ENCODE assay signal across 15 cellular contexts in genomic region chr11:65320386-65321075, GRCh38. TPM values are rescaled to one million over a fixed set of nuclear protein-coding genes. Genes with fewer than 3 reads are reported as not detected.
DNase-seq lines count a peak whose midpoint lies in the region; ATAC-seq and TF ChIP-seq lines count a peak whose summit lies in the region.
"Had no signal": no experiment of that assay in that cellular context is flagged by ENCODE, and none has a peak within 500 bp of the region (broad histone marks: within the 10 kb centered on the region; RNA-seq: fewer than 3 reads in every experiment).

No MANE protein-coding gene starts in this region.

- H3K27ac ChIP-seq in heart right ventricle (peak overlapping the region in 3 of 10 donors; percentile 30 to 60 (median 33)), neuronal stem cell (replicated peaks; ENCODE audit: low read length) (no peak overlapping the region), uterus (peak overlapping the region; percentile 12 to 57)
- H3K27ac ChIP-seq: BLaER1 treated with 17β-estradiol and CSF1 and Interleukin-3, amounts not matched to agents 10 nM and 100 nM had no signal

- peak overlapping the region; percentile 91 for H3K23ac ChIP-seq in neuronal stem cell (ENCODE audit: low read depth, low read length, poor library complexity)

- no peak overlapping the region for H3K14ac ChIP-seq in neuronal stem cell (ENCODE audit: low read length)

- H2BK120ac ChIP-seq in neuronal stem cell (ENCODE audit: low read depth, low read length), result no peak overlapping the region

- H3K79me1 ChIP-seq in neuronal stem cell (ENCODE audit: low read depth, low read length), result peaks cover 3% of the 10 kb centered on the region

- TF ChIP-seq POLR2A in uterus (IDR thresholded peaks at IDR 0.05), result no peak

- peaks cover 8% of the 10 kb centered on the region for H3K9me3 Mint-ChIP-seq in glutamatergic neuron (ENCODE audit: unreplicated experiment)
- H3K9me3 Mint-ChIP-seq: CD4-positive, CD25-positive, alpha-beta regulatory T cell; IgD-negative memory B cell had no signal

- ATAC-seq in left ventricle myocardium superior, result no peak
- no peak for ATAC-seq in heart right ventricle
- no peak for ATAC-seq in GM21423 (IDR thresholded peaks at IDR 0.05; ENCODE audit: unreplicated experiment)
- no peak for ATAC-seq in HG02840 (IDR thresholded peaks at IDR 0.05; ENCODE audit: low FRiP score, unreplicated experiment)

- peak overlapping the region; percentile 15 for H3K4me3 Mint-ChIP-seq in glutamatergic neuron (ENCODE audit: unreplicated experiment)
- H3K4me3 Mint-ChIP-seq: CD4-positive, CD25-positive, alpha-beta regulatory T cell; IgD-negative memory B cell had no signal

- H3K9me3 ChIP-seq in heart right ventricle (no peaks in the 10 kb centered on the region), neuronal stem cell (replicated peaks in 1 of 2; ENCODE audit: control insufficient read depth in 2 of 2, insufficient read depth in 1 of 2, low read depth in 1 of 2, low read length in 2 of 2) (no peaks in the 10 kb centered on the region), uterus (no peaks in the 10 kb centered on the region)
- H3K9me3 ChIP-seq: BLaER1 treated with 17β-estradiol and CSF1 and Interleukin-3, amounts not matched to agents 10 nM and 100 nM had no signal

- H4K91ac ChIP-seq in neuronal stem cell (ENCODE audit: low read depth, low read length, poor library complexity), result no peak overlapping the region

- H3K4me2 ChIP-seq in neuronal stem cell (ENCODE audit: insufficient read depth, low read length, poor library complexity, severe bottlenecking), result no peak overlapping the region

- no peak overlapping the region for H4K8ac ChIP-seq in neuronal stem cell (ENCODE audit: low read depth, low read length)

- no peaks in the 10 kb centered on the region for H3K27me3 ChIP-seq in heart right ventricle
- no peaks in the 10 kb centered on the region for H3K27me3 ChIP-seq in neuronal stem cell (ENCODE audit: control insufficient read depth in 3 of 3, insufficient read depth in 3 of 3, low read depth in 1 of 3, low read length in 3 of 3)
- no peaks in the 10 kb centered on the region for H3K27me3 ChIP-seq in uterus
- H3K27me3 ChIP-seq: BLaER1 treated with 17β-estradiol and CSF1 and Interleukin-3, amounts not matched to agents 10 nM and 100 nM had no signal

- DNase-seq in left ventricle myocardium superior (peak; percentile 31), heart right ventricle (no peak), glutamatergic neuron (no peak), neuronal stem cell (ENCODE audit: low spot score) (no peak), uterus (no peak), nucleus accumbens (lab: John Stamatoyannopoulos, UW) (no peak)
- DNase-seq: ACHN; CD4-positive, CD25-positive, alpha-beta regulatory T cell; DMS53; GM23248; H7 had no signal

- peaks cover 10% of the 10 kb centered on the region for H3K27me3 Mint-ChIP-seq in glutamatergic neuron (ENCODE audit: unreplicated experiment)
- H3K27me3 Mint-ChIP-seq: CD4-positive, CD25-positive, alpha-beta regulatory T cell had no signal

- no peak overlapping the region for H2BK12ac ChIP-seq in neuronal stem cell (ENCODE audit: low read length)

- WGBS in heart right ventricle, 2 donors, result 78 to 84% methylated on average over 22 of the region's 22 CpGs
- no CpG with 5 or more reads among the region's 22 CpGs for WGBS in neuronal stem cell (ENCODE audit: extremely low coverage in 2 of 2, insufficient read length in 2 of 2, insufficient replicate concordance in 1 of 2), 2 donors

- no peak overlapping the region for H3K4ac ChIP-seq in neuronal stem cell (ENCODE audit: low read length)

- TF ChIP-seq CTCF in heart right ventricle (IDR thresholded peaks at IDR 0.05) (no peak), glutamatergic neuron (IDR thresholded peaks at IDR 0.05; ENCODE audit: partially characterized antibody, unreplicated experiment) (no peak), uterus (IDR thresholded peaks at IDR 0.05) (no peak)

- no peak overlapping the region for H2AK5ac ChIP-seq in neuronal stem cell (ENCODE audit: low read depth, low read length)

- H3K4me1 Mint-ChIP-seq in glutamatergic neuron (ENCODE audit: low read depth, unreplicated experiment), result peaks cover 9% of the 10 kb centered on the region

- H3K4me3 ChIP-seq in heart right ventricle (peak overlapping the region in 1 of 10 donors; percentile 12), neuronal stem cell (ENCODE audit: low read length in 2 of 2) (no peak overlapping the region), uterus (no peak overlapping the region)
- H3K4me3 ChIP-seq: BLaER1 treated with 17β-estradiol and CSF1 and Interleukin-3, amounts not matched to agents 10 nM and 100 nM; GM23248 had no signal

- no peaks in the 10 kb centered on the region for H3K36me3 Mint-ChIP-seq in glutamatergic neuron (ENCODE audit: unreplicated experiment)
- H3K36me3 Mint-ChIP-seq: CD4-positive, CD25-positive, alpha-beta regulatory T cell; IgD-negative memory B cell had no signal

- no peak overlapping the region for H3K18ac ChIP-seq in neuronal stem cell (ENCODE audit: low read length)

- no peak overlapping the region for H2BK5ac ChIP-seq in neuronal stem cell (ENCODE audit: low read length)

- no peak overlapping the region for H2AFZ ChIP-seq in neuronal stem cell (ENCODE audit: low read length)
- H2AFZ ChIP-seq: GM23248 had no signal

- intact Hi-C loops in left ventricle myocardium superior (cut with micrococcal nuclease) (no loop called here), heart right ventricle (cut with DNase I) (no loop called here), uterus (cut with DNase I; ENCODE audit: low total_unique reads) (no loop called here)

- peaks cover 0 to 41% (median 13%) of the 10 kb centered on the region in 9 donors for H3K36me3 ChIP-seq in heart right ventricle
- peaks cover 6 to 24% of the 10 kb centered on the region in 2 donors for H3K36me3 ChIP-seq in neuronal stem cell (replicated peaks in 1 of 2; ENCODE audit: control insufficient read depth in 2 of 2, insufficient read depth in 2 of 2, low read length in 2 of 2)
- H3K36me3 ChIP-seq in uterus, result no peaks in the 10 kb centered on the region

- H3K9ac ChIP-seq in neuronal stem cell (ENCODE audit: low read depth, low read length, poor library complexity), result no peak overlapping the region
- H3K9ac ChIP-seq: GM23248 had no signal

- H3K4me1 ChIP-seq in heart right ventricle, result peaks cover 0 to 71% (median 54%) of the 10 kb centered on the region in 9 donors
- peaks cover 8 to 13% of the 10 kb centered on the region in 2 donors for H3K4me1 ChIP-seq in neuronal stem cell (ENCODE audit: control insufficient read depth in 2 of 2, insufficient read depth in 1 of 2, low read depth in 1 of 2, low read length in 2 of 2)
- peaks cover 0 to 8% of the 10 kb centered on the region in 2 donors for H3K4me1 ChIP-seq in uterus

- H2BK15ac ChIP-seq in neuronal stem cell (ENCODE audit: low read length), result peak overlapping the region; percentile 67

- no peak overlapping the region for H3K27ac Mint-ChIP-seq in glutamatergic neuron (ENCODE audit: unreplicated experiment)
- H3K27ac Mint-ChIP-seq: CD4-positive, CD25-positive, alpha-beta regulatory T cell; IgD-negative memory B cell had no signal

RNA-seq across cellular contexts. Expression of gene CDC42EP2, which starts 5.9 kb away (rescaled TPM):
- 13.0 TPM for total RNA-seq in left ventricle myocardium superior
- total RNA-seq in heart right ventricle, result 10 to 100 TPM in 4 of 10 donors, 1 to 10 TPM in 6; 3.9 to 21.9 (median 9.0) TPM
- polyA plus RNA-seq in heart right ventricle, result 10 to 100 TPM; 13.2 to 21.1 TPM
- total RNA-seq in glutamatergic neuron (ENCODE audit: unreplicated experiment), result 23.5 TPM
- polyA plus RNA-seq in neuronal stem cell (2013, experiment 1 of 2), result 1.4 TPM
- polyA plus RNA-seq in neuronal stem cell (2013, experiment 2 of 2), result 1.6 TPM
- total RNA-seq in uterus, result 10 to 100 TPM in 3 of 4 donors, 1 to 10 TPM in 1; 9.7 to 65.3 (median 33.2) TPM
- polyA plus RNA-seq: CD4-positive, CD25-positive, alpha-beta regulatory T cell; IgD-negative memory B cell had no signal

RNA-seq across cellular contexts. Expression of gene DPF2, which starts 13.1 kb away (rescaled TPM):
- total RNA-seq in left ventricle myocardium superior, result 53.9 TPM
- 10 to 100 TPM; 37.4 to 63.4 (median 50.6) TPM for total RNA-seq in heart right ventricle
- polyA plus RNA-seq in heart right ventricle, result 10 to 100 TPM; 24.9 to 32.6 TPM
- 121 TPM for total RNA-seq in glutamatergic neuron (ENCODE audit: unreplicated experiment)
- polyA plus RNA-seq in neuronal stem cell (2013, experiment 1 of 2), result 78.6 TPM
- polyA plus RNA-seq in neuronal stem cell (2013, experiment 2 of 2), result 77.3 TPM
- 100 to 1,000 TPM in 1 of 4 donors, 10 to 100 TPM in 3; 16.1 to 108 (median 56.8) TPM for total RNA-seq in uterus

RNA-seq across cellular contexts. Expression of gene TIGD3, which starts 34.0 kb away (rescaled TPM):
- total RNA-seq in left ventricle myocardium superior (0.97 TPM), heart right ventricle (under 1 TPM in 8 of 10 donors, not detected in 2; 0.11 to 0.87 (median 0.33) TPM), glutamatergic neuron (ENCODE audit: unreplicated experiment) (3.8 TPM), uterus (under 1 TPM in 2 of 4 donors, not detected in 2; under 0.01 to 0.35 TPM)
- under 1 TPM; 0.19 to 0.80 TPM for polyA plus RNA-seq in heart right ventricle
- polyA plus RNA-seq in neuronal stem cell (2013, experiment 1 of 2), result 1.8 TPM
- 1.6 TPM for polyA plus RNA-seq in neuronal stem cell (2013, experiment 2 of 2)
- total RNA-seq: GM23248 had no signal
- polyA plus RNA-seq: GM23248 had no signal

RNA-seq across cellular contexts. Expression of gene POLA2, which starts 58.8 kb away (rescaled TPM):
- total RNA-seq in left ventricle myocardium superior (3.5 TPM), heart right ventricle (1 to 10 TPM; 2.3 to 7.3 (median 3.8) TPM), glutamatergic neuron (ENCODE audit: unreplicated experiment) (8.6 TPM), uterus (10 to 100 TPM in 2 of 4 donors, 1 to 10 TPM in 2; 3.3 to 13.5 (median 7.6) TPM)
- polyA plus RNA-seq in heart right ventricle, result 1 to 10 TPM; 8.6 to 9.4 TPM
- polyA plus RNA-seq in neuronal stem cell (2013, experiment 1 of 2), result 13.5 TPM
- polyA plus RNA-seq in neuronal stem cell (2013, experiment 2 of 2), result 13.4 TPM
